20 cellular contexts compared by ENCODE assay signal in the genomic region with DNA sequence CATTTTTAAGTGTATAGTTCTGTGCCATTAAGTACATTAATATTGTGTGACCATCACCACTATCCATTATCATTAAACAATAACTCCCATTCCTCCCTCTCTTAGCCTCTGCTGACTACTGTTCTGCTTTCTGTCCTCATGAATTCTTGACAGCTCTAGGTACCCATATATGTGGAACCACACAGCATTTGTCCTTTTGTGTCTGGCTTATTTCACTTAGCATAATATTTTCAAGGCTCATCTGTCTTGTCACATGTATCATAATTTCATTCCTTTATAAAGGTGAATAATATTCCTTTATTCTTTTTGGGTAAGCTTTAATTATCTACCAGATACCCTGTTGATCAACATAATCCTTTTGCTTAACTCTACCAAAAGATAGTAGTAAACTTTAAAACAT.
"Had no signal": no experiment of that assay in that cellular context is flagged by ENCODE, and none has a peak within 500 bp of the region (broad histone marks: within the 10 kb centered on the region; RNA-seq: fewer than 3 reads in every experiment).

No MANE protein-coding gene starts in this region.

- H3K27me3 ChIP-seq: right lobe of liver, stomach had no signal

- H3K27me3 Mint-ChIP-seq: activated CD4-positive, alpha-beta T cell treated with anti-CD3 and anti-CD28 coated beads, Interleukin-2, amount 10 ng/mL, durations not matched to agents 7 days and 5 days; activated naive CD4-positive, alpha-beta T cell treated with anti-CD3 and anti-CD28 coated beads, Interleukin-2, amount 10 ng/mL, durations not matched to agents 7 days and 5 days; natural killer cell treated with Interleukin-12 subunit alpha and Interleukin-12 subunit beta and Interleukin-15 and Interleukin-18, amount 100 ng/mL, for 72 hours had no signal

- FAIRE-seq: astrocyte had no signal

- H3K9me3 ChIP-seq: lower lobe of right lung, right lobe of liver, stomach, thoracic aorta had no signal

- H3K36me3 ChIP-seq: right lobe of liver, thoracic aorta had no signal

- ATAC-seq: activated CD4-positive, CD25-positive, alpha-beta regulatory T cell treated with anti-CD3 and anti-CD28 coated beads, Interleukin-2, amount 50 U/mL, for 24 hours; esophagus mucosa; lower lobe of right lung; natural killer cell treated with Interleukin-12 subunit alpha and Interleukin-12 subunit beta and Interleukin-15 and Interleukin-18, amount 100 ng/mL, for 72 hours; right lobe of liver; SK-N-SH treated with all-trans-retinoic acid at 6 μM for 48 hours had no signal

- H3K9me3 Mint-ChIP-seq: activated CD4-positive, alpha-beta T cell treated with anti-CD3 and anti-CD28 coated beads, Interleukin-2, amount 10 ng/mL, durations not matched to agents 7 days and 5 days; activated naive CD4-positive, alpha-beta T cell treated with anti-CD3 and anti-CD28 coated beads, Interleukin-2, amount 10 ng/mL, durations not matched to agents 7 days and 5 days; activated T-helper 2 cell treated with anti-CD3 and anti-CD28 coated beads, Interferon-gamma antibody, Interleukin-2, Interleukin-4, amounts not matched to agents 10 μg/mL and 5 μg/mL and 100 μg/mL, durations not matched to agents 14 hours and 24 hours and 36 hours; natural killer cell treated with Interleukin-12 subunit alpha and Interleukin-12 subunit beta and Interleukin-15 and Interleukin-18, amount 100 ng/mL, for 72 hours had no signal

- H3K4me3 Mint-ChIP-seq: activated CD4-positive, alpha-beta T cell treated with anti-CD3 and anti-CD28 coated beads, Interleukin-2, amount 10 ng/mL, durations not matched to agents 7 days and 5 days; activated naive CD4-positive, alpha-beta T cell treated with anti-CD3 and anti-CD28 coated beads, Interleukin-2, amount 10 ng/mL, durations not matched to agents 7 days and 5 days; natural killer cell treated with Interleukin-12 subunit alpha and Interleukin-12 subunit beta and Interleukin-15 and Interleukin-18, amount 100 ng/mL, for 72 hours had no signal

- DNase-seq: activated CD4-positive, alpha-beta T cell treated with anti-CD3 and anti-CD28 coated beads, Interleukin-2, amount 10 ng/mL, durations not matched to agents 7 days and 5 days; activated naive CD4-positive, alpha-beta T cell treated with anti-CD3 and anti-CD28 coated beads, Interleukin-2, amount 10 ng/mL, durations not matched to agents 7 days and 5 days; effector CD4-positive, alpha-beta T cell; hippocampal formation; islet precursor cell; lower lobe of right lung; right lobe of liver; stimulated activated CD4-positive, alpha-beta T cell treated with anti-CD3 and anti-CD28 coated beads, Interleukin-4, amount 100 ng/mL, for 1 hour; stomach; T-helper 1 cell; T1000 had no signal

- H3K27ac Mint-ChIP-seq: activated CD4-positive, alpha-beta T cell treated with anti-CD3 and anti-CD28 coated beads, Interleukin-2, amount 10 ng/mL, durations not matched to agents 7 days and 5 days; activated T-helper 2 cell treated with anti-CD3 and anti-CD28 coated beads, Interferon-gamma antibody, Interleukin-2, Interleukin-4, amounts not matched to agents 10 μg/mL and 5 μg/mL and 100 μg/mL, durations not matched to agents 14 hours and 24 hours and 36 hours had no signal

- H3K4me3 ChIP-seq: lower lobe of right lung, right lobe of liver, smooth muscle cell, stomach, thoracic aorta had no signal

- H3K27ac ChIP-seq: lower lobe of right lung, parathyroid adenoma, right lobe of liver had no signal

- H3K4me1 ChIP-seq: parathyroid adenoma had no signal
